ENCODE assay signal across 8 cellular contexts in the genomic region with DNA sequence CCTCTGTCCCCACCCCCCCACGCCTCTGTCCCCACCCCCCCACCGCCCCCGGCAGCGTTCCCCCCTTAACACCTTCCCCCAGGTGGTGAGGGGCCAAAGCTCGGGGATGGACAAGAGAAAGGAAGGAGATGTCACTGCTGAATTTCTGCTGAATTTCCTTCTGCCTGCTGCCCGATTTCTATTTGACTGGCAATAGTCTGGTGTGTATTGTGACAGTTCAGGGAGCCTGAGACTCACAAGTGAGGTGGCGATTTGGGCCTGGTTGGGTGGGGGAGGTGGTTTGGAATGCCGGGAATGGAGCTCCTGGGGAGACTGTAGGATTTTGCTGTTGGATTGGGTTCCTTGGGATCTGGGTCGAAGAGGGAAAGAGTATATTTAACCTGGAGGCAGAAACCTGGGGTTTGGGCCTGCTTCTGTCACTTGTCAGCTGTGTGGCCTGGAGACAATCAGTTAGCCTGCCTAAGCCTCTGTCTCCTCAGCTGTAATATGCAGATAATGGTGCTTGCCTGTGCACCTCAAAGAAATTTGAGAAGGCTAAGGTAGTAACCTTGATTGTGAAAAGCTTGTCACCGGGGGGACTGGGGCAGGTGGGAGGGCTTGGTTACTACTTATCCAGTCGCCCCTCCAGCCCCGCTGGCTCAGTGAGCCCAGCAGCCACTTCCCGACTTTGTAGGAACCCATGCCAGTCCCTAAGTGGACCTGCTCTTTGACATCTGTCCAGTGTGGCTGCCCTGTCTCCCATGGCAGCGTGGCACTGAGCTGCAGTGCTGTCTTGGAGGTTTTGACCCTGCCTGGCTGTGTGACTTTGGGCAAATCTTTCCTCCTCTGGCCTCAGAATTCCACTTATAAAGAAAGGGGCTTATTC. TPM values are rescaled to one million over a fixed set of nuclear protein-coding genes. Genes with fewer than 3 reads are reported as not detected.
DNase-seq lines count a peak whose midpoint lies in the region; TF ChIP-seq lines count a peak whose summit lies in the region.

No MANE protein-coding gene starts in this region.

- H2AFZ ChIP-seq in parathyroid adenoma = peak overlapping the region; percentile 79

- no peaks in the 10 kb centered on the region for H3K9me3 ChIP-seq in parathyroid adenoma (ENCODE audit: control insufficient read depth, low read length)

- no peaks in the 10 kb centered on the region for H3K36me3 ChIP-seq in parathyroid adenoma (ENCODE audit: control insufficient read depth, insufficient read depth, low read length)

- H3K79me2 ChIP-seq in parathyroid adenoma = no peaks in the 10 kb centered on the region

- H3K4me1 ChIP-seq in parathyroid adenoma = peaks cover 25% of the 10 kb centered on the region

- no peak overlapping the region for H3K9ac ChIP-seq in parathyroid adenoma

- peak overlapping the region; percentile 43 for H3K4me2 ChIP-seq in parathyroid adenoma (ENCODE audit: low read length)

- H3K4me3 ChIP-seq in fibroblast of the aortic adventitia (ENCODE audit: low read depth, low read length) = no peak overlapping the region
- peak overlapping the region; percentile 11 for H3K4me3 ChIP-seq in parathyroid adenoma (ENCODE audit: low read depth, low read length)

- no peaks in the 10 kb centered on the region for H3K27me3 ChIP-seq in parathyroid adenoma (ENCODE audit: control insufficient read depth, insufficient read depth, low read length)

- H3K27ac ChIP-seq in parathyroid adenoma = peak overlapping the region; percentile 96

- no peak for TF ChIP-seq CTCF in fibroblast of the aortic adventitia (IDR thresholded peaks at IDR 0.05; ENCODE audit: insufficient read depth, low read length)
- no peak for TF ChIP-seq CTCF in parathyroid adenoma (IDR thresholded peaks at IDR 0.05)

- peak; percentile 59 for DNase-seq in activated CD8-positive, alpha-beta memory T cell treated with anti-CD3 and anti-CD28 coated beads, Interleukin-2, amount 50 U/mL, for 48 hours
- no peak for DNase-seq in activated CD8-positive, alpha-beta memory T cell treated with anti-CD3 and anti-CD28 coated beads, Interleukin-2, amount 50 U/mL, for 4 hours
- DNase-seq in T1000 (lab: John Stamatoyannopoulos, UW) (peak; percentile 64), fibroblast of the aortic adventitia (ENCODE audit: low read depth) (peak; percentile 58), NCI-H128 (lab: John Stamatoyannopoulos, UW; ENCODE audit: unreplicated experiment) (no peak), NCI-H2227 (lab: John Stamatoyannopoulos, UW; ENCODE audit: unreplicated experiment) (no peak), NOMO-1 (lab: John Stamatoyannopoulos, UW; ENCODE audit: unreplicated experiment in 2 of 2) (no peak)

RNA-seq across cellular contexts. Expression of a gene that starts 7.7 kb away (rescaled TPM):
- 502 and 1,039 TPM in 2 replicates for total RNA-seq in fibroblast of the aortic adventitia (ENCODE audit: low replicate concordance)

RNA-seq across cellular contexts. Expression of a gene that starts 24.6 kb away (rescaled TPM):
- 0.90 TPM in 2 replicates for total RNA-seq in fibroblast of the aortic adventitia (ENCODE audit: low replicate concordance)

RNA-seq across cellular contexts. Expression of a gene that starts 45.9 kb away (rescaled TPM):
- total RNA-seq in fibroblast of the aortic adventitia (ENCODE audit: low replicate concordance) = not detected in 2 replicates

RNA-seq across cellular contexts. Expression of a gene that starts 46.5 kb away (rescaled TPM):
- 1.4 and 3.2 TPM in 2 replicates for total RNA-seq in fibroblast of the aortic adventitia (ENCODE audit: low replicate concordance)

RNA-seq across cellular contexts. Expression of a gene that starts 52.3 kb away (rescaled TPM):
- 40.4 and 74.7 TPM in 2 replicates for total RNA-seq in fibroblast of the aortic adventitia (ENCODE audit: low replicate concordance)

Comparison
In these comparisons a context has a peak if more than half of its experiments do, and no peak if none do; other contexts are left out.
1. DNase-seq: peak in activated CD8-positive, alpha-beta memory T cell treated with anti-CD3 and anti-CD28 coated beads, Interleukin-2, amount 50 U/mL, for 48 hours (single experiment), T1000 (single experiment) and fibroblast of the aortic adventitia (single experiment); none in activated CD8-positive, alpha-beta memory T cell treated with anti-CD3 and anti-CD28 coated beads, Interleukin-2, amount 50 U/mL, for 4 hours (single experiment), NCI-H128 (single experiment), NCI-H2227 (single experiment) and NOMO-1 (0 of 2).